In the genomic region with DNA sequence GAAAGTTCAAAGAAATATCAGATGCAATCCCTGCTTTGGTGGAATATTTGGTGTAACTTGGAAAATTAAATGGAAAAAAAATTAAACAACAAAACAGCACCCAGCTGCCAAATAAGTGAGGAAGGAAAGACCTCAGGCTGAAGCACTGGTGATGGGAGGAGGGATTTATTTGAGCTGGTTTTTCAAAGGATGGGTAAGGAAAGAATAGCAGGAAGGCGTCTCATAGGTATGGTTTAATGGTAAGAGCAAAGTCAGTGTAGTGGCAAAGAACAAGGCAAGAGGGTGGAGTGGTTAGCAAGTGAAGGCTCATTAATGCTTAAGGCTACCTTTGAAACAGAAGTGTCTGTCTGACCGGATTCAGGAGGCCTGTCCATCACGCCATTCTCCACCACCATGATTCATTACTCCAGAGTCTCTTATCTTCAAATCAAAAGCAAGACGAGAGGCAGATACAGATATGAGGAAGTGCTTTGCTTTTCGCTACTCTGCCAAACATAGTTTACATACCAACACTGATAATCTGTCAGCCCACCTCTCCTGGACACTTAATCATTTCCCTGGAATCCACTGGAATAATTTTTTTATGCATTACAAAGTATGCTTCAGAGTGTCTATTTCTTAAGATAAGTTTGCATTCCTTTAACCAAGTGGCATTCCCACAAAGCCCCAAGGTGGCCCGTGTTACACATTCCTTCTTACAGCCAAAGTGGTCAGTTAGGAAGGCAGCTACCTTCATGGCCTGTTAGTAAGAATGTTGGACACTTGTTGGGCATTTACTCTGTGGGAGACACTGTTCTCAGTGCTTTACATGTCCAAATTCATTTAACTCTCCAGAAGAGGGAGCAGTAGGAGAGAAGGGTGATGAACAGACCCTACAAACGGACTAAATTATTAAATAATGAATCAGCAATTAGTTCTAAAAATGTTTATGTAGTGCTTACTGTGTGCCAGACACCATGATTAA, we compare ENCODE assay signal across 10 cellular contexts.
DNase-seq lines count a peak whose midpoint lies in the region; ATAC-seq and TF ChIP-seq lines count a peak whose summit lies in the region.
"Had no signal": no experiment of that assay in that cellular context is flagged by ENCODE, and none has a peak within 500 bp of the region (broad histone marks: within the 10 kb centered on the region; RNA-seq: fewer than 3 reads in every experiment).

No MANE protein-coding gene starts in this region.

- no peak for ATAC-seq in WTC11
- peak; percentile 9 for ATAC-seq in left colon
- ATAC-seq in stimulated activated naive CD8-positive, alpha-beta T cell treated with anti-CD3 and anti-CD28 coated beads, Interleukin-15, amount 100 ng/mL, for 72 hours = no peak

- DNase-seq in AG04449 (ENCODE audit: low read depth, low spot score) = peak; percentile 94
- peak; percentile 72 for DNase-seq in HFF-Myc (ENCODE audit: extremely low read depth, low read depth)
- no peak for DNase-seq in WTC11 (ENCODE audit: low spot score)
- DNase-seq in left colon = no peak
- no peak for DNase-seq in stimulated activated naive CD8-positive, alpha-beta T cell treated with anti-CD3 and anti-CD28 coated beads, Interleukin-15, amount 100 ng/mL, for 72 hours
- no peak for DNase-seq in ureter (ENCODE audit: low spot score)
- DNase-seq in germinal center (ENCODE audit: low spot score) = no peak
- no peak for DNase-seq in KBM-7
- DNase-seq: NCI-H1436 treated with DMSO at 0.1 percent for 48 hours had no signal

- H3K27ac Mint-ChIP-seq in WTC11 = peak overlapping the region; percentile 46; the same call in 1 of the 2 replicates
- H3K27ac Mint-ChIP-seq in stimulated activated naive CD8-positive, alpha-beta T cell treated with anti-CD3 and anti-CD28 coated beads, Interleukin-15, amount 100 ng/mL, for 72 hours = peak overlapping the region in 1 of 2 donors; percentile 69
- H3K27ac Mint-ChIP-seq: stimulated activated naive CD8-positive, alpha-beta T cell treated with anti-CD3 and anti-CD28 coated beads, Interleukin-15, Interleukin-2, amounts not matched to agents 100 ng/mL and 50 ng/mL, for 24 hours had no signal

- H3K9me3 Mint-ChIP-seq in WTC11 = no peaks in the 10 kb centered on the region
- no peaks in the 10 kb centered on the region for H3K9me3 Mint-ChIP-seq in stimulated activated naive CD8-positive, alpha-beta T cell treated with anti-CD3 and anti-CD28 coated beads, Interleukin-15, amount 100 ng/mL, for 72 hours
- H3K9me3 Mint-ChIP-seq: stimulated activated naive CD8-positive, alpha-beta T cell treated with anti-CD3 and anti-CD28 coated beads, Interleukin-15, Interleukin-2, amounts not matched to agents 100 ng/mL and 50 ng/mL, for 24 hours had no signal

- POLR2A ChIA-PET in AG04449 (lab: Yijun Ruan, JAX) (interaction anchor here (0.6 to 2.0 kb wide), 4 partner anchors 64 to 246 kb away, joined by 3 to 5 read pairs (median 3); no protein-coding TSS in a partner anchor), WTC11 (lab: Charles Lee) (no interaction called here)

- intact Hi-C loops in left colon (cut with DNase I, micrococcal nuclease) = no loop called here

- in situ Hi-C loops in KBM-7 (cut with MboI; ENCODE audit: low pct_unique_long_range_greater_than_20kb, low sequenced_read_pairs) = no loop called here

- no peaks in the 10 kb centered on the region for H3K27me3 Mint-ChIP-seq in WTC11 (ENCODE audit: low read depth)
- no peaks in the 10 kb centered on the region for H3K27me3 Mint-ChIP-seq in stimulated activated naive CD8-positive, alpha-beta T cell treated with anti-CD3 and anti-CD28 coated beads, Interleukin-15, amount 100 ng/mL, for 72 hours
- H3K27me3 Mint-ChIP-seq: stimulated activated naive CD8-positive, alpha-beta T cell treated with anti-CD3 and anti-CD28 coated beads, Interleukin-15, Interleukin-2, amounts not matched to agents 100 ng/mL and 50 ng/mL, for 24 hours had no signal

- peak; percentile 27 for TF ChIP-seq CTCF in AG04449 (IDR thresholded peaks at IDR 0.05; ENCODE audit: insufficient read depth, low read length, missing control alignments)
- TF ChIP-seq CTCF in HFF-Myc (IDR thresholded peaks at IDR 0.05; ENCODE audit: low read depth, low read length, missing control alignments) = peak; percentile 38
- no peak for TF ChIP-seq CTCF in WTC11 (IDR thresholded peaks at IDR 0.05)

- peaks cover 79% of the 10 kb centered on the region for H3K4me1 Mint-ChIP-seq in WTC11
- H3K4me1 Mint-ChIP-seq in stimulated activated naive CD8-positive, alpha-beta T cell treated with anti-CD3 and anti-CD28 coated beads, Interleukin-15, amount 100 ng/mL, for 72 hours = no peaks in the 10 kb centered on the region

- H3K4me3 ChIP-seq in AG04449 (ENCODE audit: low read depth, low read length) (no peak overlapping the region), HFF-Myc (replicated peaks; ENCODE audit: low read depth, low read length) (no peak overlapping the region)

- CTCF ChIA-PET in AG04449 (lab: Yijun Ruan, JAX) = interaction anchor here (0.6 to 6.6 kb wide), 27 partner anchors 9 to 328 kb away, joined by 3 to 74 read pairs (median 3); no protein-coding TSS in a partner anchor
- CTCF ChIA-PET in WTC11 (lab: Charles Lee) = interaction anchor here (0.7 to 6.4 kb wide), 12 partner anchors 8 to 246 kb away, joined by 3 to 67 read pairs (median 3); a partner anchor contains a TSS

- H3K4me3 Mint-ChIP-seq in WTC11 = no peak overlapping the region
- H3K4me3 Mint-ChIP-seq in stimulated activated naive CD8-positive, alpha-beta T cell treated with anti-CD3 and anti-CD28 coated beads, Interleukin-15, amount 100 ng/mL, for 72 hours = no peak overlapping the region
- H3K4me3 Mint-ChIP-seq: stimulated activated naive CD8-positive, alpha-beta T cell treated with anti-CD3 and anti-CD28 coated beads, Interleukin-15, Interleukin-2, amounts not matched to agents 100 ng/mL and 50 ng/mL, for 24 hours had no signal

- peaks cover 4% of the 10 kb centered on the region for H3K36me3 Mint-ChIP-seq in WTC11

TF ChIP-seq in WTC11, 78 proteins besides CTCF, POLR2A, EP300 and RAD21:
- TF ChIP-seq, protein P1, sequence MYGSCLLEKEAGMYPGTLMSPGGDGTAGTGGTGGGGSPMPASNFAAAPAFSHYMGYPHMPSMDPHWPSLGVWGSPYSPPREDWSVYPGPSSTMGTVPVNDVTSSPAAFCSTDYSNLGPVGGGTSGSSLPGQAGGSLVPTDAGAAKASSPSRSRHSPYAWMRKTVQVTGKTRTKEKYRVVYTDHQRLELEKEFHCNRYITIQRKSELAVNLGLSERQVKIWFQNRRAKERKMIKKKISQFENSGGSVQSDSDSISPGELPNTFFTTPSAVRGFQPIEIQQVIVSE (CRISPR knock-in tag; IDR thresholded peaks at IDR 0.05; ENCODE audit: borderline replicate concordance) = 0 out of 2 replicates have a peak, but pooled peaks have one; percentile 44
- TF ChIP-seq, protein P2, sequence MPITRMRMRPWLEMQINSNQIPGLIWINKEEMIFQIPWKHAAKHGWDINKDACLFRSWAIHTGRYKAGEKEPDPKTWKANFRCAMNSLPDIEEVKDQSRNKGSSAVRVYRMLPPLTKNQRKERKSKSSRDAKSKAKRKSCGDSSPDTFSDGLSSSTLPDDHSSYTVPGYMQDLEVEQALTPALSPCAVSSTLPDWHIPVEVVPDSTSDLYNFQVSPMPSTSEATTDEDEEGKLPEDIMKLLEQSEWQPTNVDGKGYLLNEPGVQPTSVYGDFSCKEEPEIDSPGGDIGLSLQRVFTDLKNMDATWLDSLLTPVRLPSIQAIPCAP (CRISPR knock-in tag; IDR thresholded peaks at IDR 0.05) = no peak
TF ChIP-seq in WTC11: peak in this region for 1.

Comparison
In these comparisons a context has a peak if more than half of its experiments do, and no peak if none do; other contexts are left out.
1. DNase-seq: peak in AG04449 (single experiment) and HFF-Myc (single experiment); none in WTC11 (single experiment), left colon (0 of 2), stimulated activated naive CD8-positive, alpha-beta T cell treated with anti-CD3 and anti-CD28 coated beads, Interleukin-15, amount 100 ng/mL, for 72 hours (0 of 2), ureter (single experiment), germinal center (single experiment) and KBM-7 (single experiment).